Comparison of ENCODE assay signal across 8 cellular contexts in genomic region chr17:47733047-47733413, GRCh38. TPM values are rescaled to one million over a fixed set of nuclear protein-coding genes. Genes with fewer than 3 reads are reported as not detected.
DNase-seq lines count a peak whose midpoint lies in the region; ATAC-seq and TF ChIP-seq lines count a peak whose summit lies in the region.

A gene with protein sequence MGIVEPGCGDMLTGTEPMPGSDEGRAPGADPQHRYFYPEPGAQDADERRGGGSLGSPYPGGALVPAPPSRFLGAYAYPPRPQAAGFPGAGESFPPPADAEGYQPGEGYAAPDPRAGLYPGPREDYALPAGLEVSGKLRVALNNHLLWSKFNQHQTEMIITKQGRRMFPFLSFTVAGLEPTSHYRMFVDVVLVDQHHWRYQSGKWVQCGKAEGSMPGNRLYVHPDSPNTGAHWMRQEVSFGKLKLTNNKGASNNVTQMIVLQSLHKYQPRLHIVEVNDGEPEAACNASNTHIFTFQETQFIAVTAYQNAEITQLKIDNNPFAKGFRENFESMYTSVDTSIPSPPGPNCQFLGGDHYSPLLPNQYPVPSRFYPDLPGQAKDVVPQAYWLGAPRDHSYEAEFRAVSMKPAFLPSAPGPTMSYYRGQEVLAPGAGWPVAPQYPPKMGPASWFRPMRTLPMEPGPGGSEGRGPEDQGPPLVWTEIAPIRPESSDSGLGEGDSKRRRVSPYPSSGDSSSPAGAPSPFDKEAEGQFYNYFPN (plus strand): TSS chr17:47733236. CDS start chr17:47733455, 219 bp downstream.

- no peaks in the 10 kb centered on the region for H3K9me3 ChIP-seq in hepatocyte (ENCODE audit: low read depth)

- peak within 1 kb of the TSS; percentile 56 for H2AFZ ChIP-seq in hepatocyte

- no peak for TF ChIP-seq EP300 in Ishikawa (IDR thresholded peaks at IDR 0.05; ENCODE audit: borderline replicate concordance)

- 0 out of 2 replicates have a peak, but pooled peaks have one; percentile 3 for TF ChIP-seq RAD21 in Ishikawa (IDR thresholded peaks at IDR 0.05; ENCODE audit: low read depth)

- no peaks in the 10 kb centered on the region for H3K79me2 ChIP-seq in hepatocyte

- no peaks in the 10 kb centered on the region for H3K9me2 ChIP-seq in hepatocyte (replicated peaks; ENCODE audit: insufficient read depth)

- 4% methylated on average over 8 of the region's 35 CpGs for WGBS in hepatocyte (ENCODE audit: low lambda C conversion rate, missing lambda C conversion rate)

- H3K27ac ChIP-seq in hepatocyte: no peak within 1 kb of the TSS

- in situ Hi-C loops in SK-MEL-5 (cut with HindIII; ENCODE audit: low pct_unique_long_range_greater_than_20kb, low sequenced_read_pairs): no loop called here

- H3K4me2 ChIP-seq in hepatocyte: peak within 1 kb of the TSS; percentile 96

- TF ChIP-seq CTCF in hepatocyte (IDR thresholded peaks at IDR 0.05; ENCODE audit: poor library complexity): no peak

- H4K20me1 ChIP-seq in hepatocyte (ENCODE audit: insufficient read depth, poor library complexity, severe bottlenecking): no peaks in the 10 kb centered on the region

- peaks cover 82% of the 10 kb centered on the region for H3K27me3 ChIP-seq in hepatocyte

- H3K4me1 ChIP-seq in hepatocyte (ENCODE audit: insufficient read depth): no peaks in the 10 kb centered on the region

- DNase-seq in D341Med (ENCODE audit: low spot score) (peak; percentile 95), SK-MEL-5 (ENCODE audit: low read depth, low spot score) (peak; percentile 56), hepatocyte (ENCODE audit: low spot score) (peak; percentile 70), midbrain (lab: John Stamatoyannopoulos, UW) (no peak)
- DNase-seq in activated naive CD4-positive, alpha-beta T cell (lab: John Stamatoyannopoulos, UW): peak; percentile 64 to 78 (median 70)
- peak; percentile 86 to 92 (median 87) for DNase-seq in stimulated activated CD4-positive, alpha-beta T cell treated with anti-CD3 and anti-CD28 coated beads, Interleukin-12 subunit alpha, Interleukin-12 subunit beta, amount 100 ng/mL, for 48 hours (ENCODE audit: low read depth in 2 of 3, low spot score in 1 of 3)

- no peaks in the 10 kb centered on the region for H3K36me3 ChIP-seq in hepatocyte (replicated peaks; ENCODE audit: insufficient read depth, low read depth)

- no peak within 1 kb of the TSS for H3K4me3 ChIP-seq in hepatocyte

- peak; percentile 57 for ATAC-seq in GM21390 (IDR thresholded peaks at IDR 0.05; ENCODE audit: unreplicated experiment)

TF ChIP-seq in Ishikawa, 13 proteins besides CTCF, POLR2A, EP300 and RAD21:
- no peak for TF ChIP-seq CREB1 (IDR thresholded peaks at IDR 0.05; ENCODE audit: low read depth)
- no peak for TF ChIP-seq NFIC (IDR thresholded peaks at IDR 0.05)
- TF ChIP-seq, protein P1, sequence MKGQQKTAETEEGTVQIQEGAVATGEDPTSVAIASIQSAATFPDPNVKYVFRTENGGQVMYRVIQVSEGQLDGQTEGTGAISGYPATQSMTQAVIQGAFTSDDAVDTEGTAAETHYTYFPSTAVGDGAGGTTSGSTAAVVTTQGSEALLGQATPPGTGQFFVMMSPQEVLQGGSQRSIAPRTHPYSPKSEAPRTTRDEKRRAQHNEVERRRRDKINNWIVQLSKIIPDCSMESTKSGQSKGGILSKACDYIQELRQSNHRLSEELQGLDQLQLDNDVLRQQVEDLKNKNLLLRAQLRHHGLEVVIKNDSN (IDR thresholded peaks at IDR 0.05): no peak
- TF ChIP-seq ZBTB7A (IDR thresholded peaks at IDR 0.05; ENCODE audit: low read depth): no peak
- no peak for TF ChIP-seq TCF12 (IDR thresholded peaks at IDR 0.05; ENCODE audit: low read depth)
- no peak for TF ChIP-seq EGR1 (IDR thresholded peaks at IDR 0.05)
- TF ChIP-seq TEAD4 (IDR thresholded peaks at IDR 0.05): no peak
- TF ChIP-seq TAF1 (IDR thresholded peaks at IDR 0.05; ENCODE audit: low read depth): no peak
- TF ChIP-seq YY1 (IDR thresholded peaks at IDR 0.05; ENCODE audit: low read depth): no peak
- no peak for TF ChIP-seq MAX (IDR thresholded peaks at IDR 0.05)
- TF ChIP-seq FOXM1 (IDR thresholded peaks at IDR 0.05; ENCODE audit: borderline replicate concordance, low read depth): no peak
- no peak for TF ChIP-seq REST (IDR thresholded peaks at IDR 0.05; ENCODE audit: low read depth)
- no peak for TF ChIP-seq CEBPB (IDR thresholded peaks at IDR 0.05)

RNA-seq across cellular contexts. Expression of the gene that starts here (rescaled TPM):
- total RNA-seq in SK-MEL-5 (2014; rRNA removed; shearing (Covaris generic)): not detected in 2 replicates
- polyA plus RNA-seq in SK-MEL-5 (2015; cell fraction: cytosol; rRNA removed): not detected in 2 replicates
- polyA plus RNA-seq in SK-MEL-5 (2015; cell fraction: nucleus; rRNA removed): not detected in 2 replicates
- total RNA-seq in hepatocyte: not detected in 2 replicates
- not detected in 2 replicates for polyA plus RNA-seq in hepatocyte

Comparison
In these comparisons a context has a peak if more than half of its experiments do, and no peak if none do; other contexts are left out.
1. Peak in DNase-seq in SK-MEL-5; RNA of the gene not detected or under 1 TPM.
2. Peak in DNase-seq and H3K4me2 ChIP-seq in hepatocyte; RNA of the gene not detected or under 1 TPM.